1 cellular context compared by ENCODE assay signal in the genomic region with DNA sequence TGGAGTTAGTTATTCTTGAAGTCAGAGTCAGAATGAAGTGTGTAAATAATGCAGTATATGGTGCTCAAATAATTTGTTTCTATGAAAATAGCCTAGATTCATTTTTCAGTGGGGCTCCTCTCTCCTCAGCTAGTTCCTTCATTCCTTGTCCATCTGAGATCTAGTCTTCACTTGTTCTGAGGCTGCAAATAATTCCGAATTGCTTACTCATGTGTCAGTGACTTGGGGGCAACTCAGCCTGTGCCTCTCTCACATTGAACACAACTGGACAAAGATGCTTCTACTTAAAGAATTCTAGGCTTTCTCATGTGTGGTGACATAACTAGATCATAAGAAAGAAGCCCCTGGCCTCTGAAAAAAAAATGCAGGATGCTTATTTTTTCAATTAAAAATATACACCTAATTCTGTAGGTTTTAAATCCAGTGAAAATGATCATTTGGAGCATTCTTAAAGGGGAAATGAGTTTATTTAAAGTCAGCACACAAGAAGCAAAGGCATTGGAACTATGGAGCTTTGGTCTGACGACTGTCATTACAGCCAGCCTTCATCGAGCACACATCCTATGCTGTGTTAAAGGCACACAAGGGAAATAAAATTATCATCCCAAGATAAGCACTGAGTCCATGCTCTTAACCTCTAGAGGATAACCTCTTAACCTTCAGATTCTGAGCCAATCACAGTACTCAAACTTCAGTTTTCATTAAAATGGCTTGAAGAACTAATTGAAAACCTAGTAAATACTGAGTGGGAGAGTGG.
TF ChIP-seq lines count a peak whose summit lies in the region.

No MANE protein-coding gene starts in this region.

TF ChIP-seq in K562, 482 proteins besides CTCF, POLR2A, EP300 and RAD21 (continued from another document):
- no peak for TF ChIP-seq NFE2L1 (tag; IDR thresholded peaks at IDR 0.05; ENCODE audit: borderline replicate concordance, low read depth)
- TF ChIP-seq, protein P1, sequence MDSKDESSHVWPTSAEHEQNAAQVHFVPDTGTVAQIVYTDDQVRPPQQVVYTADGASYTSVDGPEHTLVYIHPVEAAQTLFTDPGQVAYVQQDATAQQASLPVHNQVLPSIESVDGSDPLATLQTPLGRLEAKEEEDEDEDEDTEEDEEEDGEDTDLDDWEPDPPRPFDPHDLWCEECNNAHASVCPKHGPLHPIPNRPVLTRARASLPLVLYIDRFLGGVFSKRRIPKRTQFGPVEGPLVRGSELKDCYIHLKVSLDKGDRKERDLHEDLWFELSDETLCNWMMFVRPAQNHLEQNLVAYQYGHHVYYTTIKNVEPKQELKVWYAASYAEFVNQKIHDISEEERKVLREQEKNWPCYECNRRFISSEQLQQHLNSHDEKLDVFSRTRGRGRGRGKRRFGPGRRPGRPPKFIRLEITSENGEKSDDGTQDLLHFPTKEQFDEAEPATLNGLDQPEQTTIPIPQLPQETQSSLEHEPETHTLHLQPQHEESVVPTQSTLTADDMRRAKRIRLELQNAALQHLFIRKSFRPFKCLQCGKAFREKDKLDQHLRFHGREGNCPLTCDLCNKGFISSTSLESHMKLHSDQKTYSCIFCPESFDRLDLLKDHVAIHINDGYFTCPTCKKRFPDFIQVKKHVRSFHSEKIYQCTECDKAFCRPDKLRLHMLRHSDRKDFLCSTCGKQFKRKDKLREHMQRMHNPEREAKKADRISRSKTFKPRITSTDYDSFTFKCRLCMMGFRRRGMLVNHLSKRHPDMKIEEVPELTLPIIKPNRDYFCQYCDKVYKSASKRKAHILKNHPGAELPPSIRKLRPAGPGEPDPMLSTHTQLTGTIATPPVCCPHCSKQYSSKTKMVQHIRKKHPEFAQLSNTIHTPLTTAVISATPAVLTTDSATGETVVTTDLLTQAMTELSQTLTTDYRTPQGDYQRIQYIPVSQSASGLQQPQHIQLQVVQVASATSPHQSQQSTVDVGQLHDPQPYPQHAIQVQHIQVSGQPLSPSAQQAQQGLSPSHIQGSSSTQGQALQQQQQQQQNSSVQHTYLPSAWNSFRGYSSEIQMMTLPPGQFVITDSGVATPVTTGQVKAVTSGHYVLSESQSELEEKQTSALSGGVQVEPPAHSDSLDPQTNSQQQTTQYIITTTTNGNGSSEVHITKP (IDR thresholded peaks at IDR 0.05; ENCODE audit: partially characterized antibody), result no peak
- TF ChIP-seq DDX20 (tag; IDR thresholded peaks at IDR 0.05; ENCODE audit: low read depth), result no peak
TF ChIP-seq in K562: peak in this region for 0.
